3 cellular contexts compared by ENCODE assay signal in the genomic region with DNA sequence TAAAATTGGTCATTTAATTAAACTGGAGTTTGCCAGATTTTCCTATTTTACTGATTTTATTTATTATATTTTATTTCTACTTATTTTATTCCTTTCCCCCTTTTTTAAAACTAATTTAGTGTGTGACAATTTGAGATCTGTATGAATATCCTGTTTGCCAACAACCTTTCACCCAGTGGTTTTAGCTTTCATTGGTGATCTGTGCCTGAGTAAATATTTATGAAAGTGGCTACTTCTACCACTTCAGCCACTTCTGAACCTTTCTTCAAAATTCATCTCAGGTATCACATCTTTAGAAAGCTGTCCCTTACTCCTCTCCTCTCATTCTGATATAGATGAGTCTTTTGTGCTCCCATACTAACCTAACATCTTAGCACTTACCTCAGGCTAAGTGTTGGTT. TPM values are rescaled to one million over a fixed set of nuclear protein-coding genes. Genes with fewer than 3 reads are reported as not detected.
"Had no signal": no experiment of that assay in that cellular context is flagged by ENCODE, and none has a peak within 500 bp of the region (broad histone marks: within the 10 kb centered on the region; RNA-seq: fewer than 3 reads in every experiment).

No MANE protein-coding gene starts in this region.

RNA-seq across cellular contexts. Expression of a gene that starts 18.3 kb away (rescaled TPM):
- total RNA-seq: HepG2, HT1080, IMR-90 had no signal
- polyA plus RNA-seq: HepG2, IMR-90 had no signal
